In the genomic region with DNA sequence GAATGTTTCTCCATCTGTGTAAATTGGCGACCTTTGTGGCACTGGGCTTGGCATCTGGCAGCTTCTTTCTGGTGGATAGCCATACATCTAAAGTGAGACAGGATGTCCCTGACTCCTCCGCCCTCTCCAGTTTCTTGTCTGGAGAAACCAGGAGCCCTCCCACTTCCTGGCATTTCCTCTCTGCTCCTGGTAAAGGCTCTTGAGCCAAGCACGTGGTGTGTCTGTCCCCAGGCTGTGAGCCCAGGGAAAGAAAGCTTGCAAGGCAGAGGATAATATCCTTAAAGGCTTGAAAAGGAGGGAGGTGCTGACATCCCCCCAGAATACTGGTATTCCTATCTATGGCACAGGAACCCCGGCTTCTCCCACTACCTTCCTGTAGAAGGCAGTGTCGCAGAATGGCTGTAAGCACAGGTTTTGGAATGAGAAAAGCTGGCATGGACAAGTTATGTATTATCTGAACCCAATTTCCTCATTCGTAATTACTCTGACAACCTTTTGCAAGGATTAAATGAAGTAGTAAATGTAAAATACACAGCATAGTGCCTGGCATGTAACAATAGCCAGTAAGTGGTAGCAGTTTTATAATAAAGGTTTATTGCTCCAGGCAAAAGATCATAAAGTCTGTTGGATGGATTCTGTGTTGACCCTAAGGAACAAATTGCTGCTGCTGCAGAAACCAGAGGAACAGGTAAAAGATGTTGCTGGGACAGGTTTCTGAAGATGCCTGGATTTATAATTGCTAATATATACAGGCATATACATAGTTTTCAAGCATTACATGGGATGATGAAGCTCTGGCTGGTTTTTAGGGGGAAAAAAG, we compare ENCODE assay signal across 10 cellular contexts. TPM values are rescaled to one million over a fixed set of nuclear protein-coding genes. Genes with fewer than 3 reads are reported as not detected.
A peak's percentile ranks its signal among the peaks of the same experiment; 100 is the strongest.
DNase-seq lines count a peak whose midpoint lies in the region; TF ChIP-seq lines count a peak whose summit lies in the region.
"Had no signal": no experiment of that assay in that cellular context is flagged by ENCODE, and none has a peak within 500 bp of the region (broad histone marks: within the 10 kb centered on the region; RNA-seq: fewer than 3 reads in every experiment).

No MANE protein-coding gene starts in this region.

- H3K4me1 ChIP-seq in osteoblast (ENCODE audit: insufficient read depth, low read length): peaks cover 4% of the 10 kb centered on the region

- H3K9me3 ChIP-seq in osteoblast (ENCODE audit: low read depth, low read length): no peaks in the 10 kb centered on the region

- H3K27ac Mint-ChIP-seq in activated T-helper 2 cell treated with anti-CD3 and anti-CD28 coated beads, Interferon-gamma antibody, Interleukin-2, Interleukin-4, amounts not matched to agents 10 μg/mL and 5 μg/mL and 100 μg/mL, durations not matched to agents 14 hours and 24 hours and 36 hours: no peak overlapping the region
- H3K27ac Mint-ChIP-seq: CD4-positive, CD25-positive, alpha-beta regulatory T cell had no signal

- H3K36me3 ChIP-seq in osteoblast (ENCODE audit: insufficient read depth, low read length): no peaks in the 10 kb centered on the region

- POLR2A ChIA-PET in GM10248 (lab: Yijun Ruan, JAX): no interaction called here

- H2AFZ ChIP-seq in osteoblast (ENCODE audit: low read length): peak overlapping the region; percentile 56

- no peak overlapping the region for H3K4me2 ChIP-seq in osteoblast (ENCODE audit: insufficient read depth, low read length)

- H3K36me3 Mint-ChIP-seq in activated T-helper 2 cell treated with anti-CD3 and anti-CD28 coated beads, Interferon-gamma antibody, Interleukin-2, Interleukin-4, amounts not matched to agents 10 μg/mL and 5 μg/mL and 100 μg/mL, durations not matched to agents 14 hours and 24 hours and 36 hours (ENCODE audit: low read depth): no peaks in the 10 kb centered on the region
- H3K36me3 Mint-ChIP-seq: CD4-positive, CD25-positive, alpha-beta regulatory T cell had no signal

- H3K4me3 ChIP-seq in AG09309 (ENCODE audit: control insufficient read depth, low read depth, low read length): no peak overlapping the region
- no peak overlapping the region for H3K4me3 ChIP-seq in foreskin fibroblast (ENCODE audit: low read depth in 1 of 2, low read length in 2 of 2)
- H3K4me3 ChIP-seq in osteoblast (ENCODE audit: insufficient read depth, low read length): no peak overlapping the region

- no peak overlapping the region for H3K4me3 Mint-ChIP-seq in activated T-helper 2 cell treated with anti-CD3 and anti-CD28 coated beads, Interferon-gamma antibody, Interleukin-2, Interleukin-4, amounts not matched to agents 10 μg/mL and 5 μg/mL and 100 μg/mL, durations not matched to agents 14 hours and 24 hours and 36 hours (ENCODE audit: low read depth)
- H3K4me3 Mint-ChIP-seq: CD4-positive, CD25-positive, alpha-beta regulatory T cell had no signal

- H3K27ac ChIP-seq in osteoblast (ENCODE audit: low read depth, low read length): no peak overlapping the region

- peaks cover 8% of the 10 kb centered on the region for H3K27me3 Mint-ChIP-seq in activated T-helper 2 cell treated with anti-CD3 and anti-CD28 coated beads, Interferon-gamma antibody, Interleukin-2, Interleukin-4, amounts not matched to agents 10 μg/mL and 5 μg/mL and 100 μg/mL, durations not matched to agents 14 hours and 24 hours and 36 hours (ENCODE audit: low read depth)

- H3K27me3 ChIP-seq in osteoblast (ENCODE audit: insufficient read depth, low read length): no peaks in the 10 kb centered on the region

- no peaks in the 10 kb centered on the region for H3K79me2 ChIP-seq in osteoblast (ENCODE audit: insufficient read depth, low read length)

- intact Hi-C loops in activated T-helper 2 cell treated with anti-CD3 and anti-CD28 coated beads, Interferon-gamma antibody, Interleukin-2, Interleukin-4, amounts not matched to agents 10 μg/mL and 5 μg/mL and 100 μg/mL, durations not matched to agents 14 hours and 24 hours and 36 hours (cut with micrococcal nuclease): no loop called here

- H3K4me1 Mint-ChIP-seq in activated T-helper 2 cell treated with anti-CD3 and anti-CD28 coated beads, Interferon-gamma antibody, Interleukin-2, Interleukin-4, amounts not matched to agents 10 μg/mL and 5 μg/mL and 100 μg/mL, durations not matched to agents 14 hours and 24 hours and 36 hours (ENCODE audit: low read depth): peaks cover 6% of the 10 kb centered on the region
- H3K4me1 Mint-ChIP-seq: CD4-positive, CD25-positive, alpha-beta regulatory T cell had no signal

- H4K20me1 ChIP-seq in osteoblast (ENCODE audit: insufficient read depth, low read length): no peaks in the 10 kb centered on the region

- TF ChIP-seq CTCF in AG09309 (IDR thresholded peaks at IDR 0.05; ENCODE audit: control insufficient read depth, insufficient read depth, low read depth, low read length, missing control alignments) (peak; percentile 14), foreskin fibroblast (IDR thresholded peaks at IDR 0.05; ENCODE audit: low read depth, low read length) (no peak), osteoblast (IDR thresholded peaks at IDR 0.05; ENCODE audit: extremely low read depth, low read depth, low read length) (no peak), GM10248 (IDR thresholded peaks at IDR 0.05; ENCODE audit: control extremely low read depth, extremely low read depth, low read depth, missing control alignments) (no peak)

- CTCF ChIA-PET in GM10248 (lab: Yijun Ruan, JAX): interaction anchor here (1.4 kb wide), 1 partner anchor 11 kb away, joined by 3 read pairs; no protein-coding TSS in a partner anchor

- no peaks in the 10 kb centered on the region for H3K9me3 Mint-ChIP-seq in activated T-helper 2 cell treated with anti-CD3 and anti-CD28 coated beads, Interferon-gamma antibody, Interleukin-2, Interleukin-4, amounts not matched to agents 10 μg/mL and 5 μg/mL and 100 μg/mL, durations not matched to agents 14 hours and 24 hours and 36 hours
- H3K9me3 Mint-ChIP-seq: CD4-positive, CD25-positive, alpha-beta regulatory T cell had no signal

- no peak for DNase-seq in AG09309 (ENCODE audit: low read depth)
- peak; percentile 92 for DNase-seq in RPMI7951 (ENCODE audit: low read depth)
- peak; percentile 43 to 45 for DNase-seq in foreskin fibroblast
- peak; percentile 84 for DNase-seq in osteoblast (ENCODE audit: insufficient read length, low spot score, missing footprints)
- no peak for DNase-seq in activated effector memory CD4-positive, alpha-beta T cell treated with anti-CD3 and anti-CD28 coated beads, Interleukin-2, amount 50 U/mL, for 16 hours
- no peak for DNase-seq in activated T-helper 2 cell treated with anti-CD3 and anti-CD28 coated beads, Interferon-gamma antibody, Interleukin-2, Interleukin-4, amounts not matched to agents 10 μg/mL and 5 μg/mL and 100 μg/mL, durations not matched to agents 14 hours and 24 hours and 36 hours (ENCODE audit: low spot score)
- DNase-seq in NOMO-1 treated with dmso at 0.1 percent for 144 hours (lab: John Stamatoyannopoulos, UW; ENCODE audit: unreplicated experiment): no peak
- DNase-seq in GM10248 (ENCODE audit: extremely low spot score): no peak
- DNase-seq: activated gamma-delta T cell treated with Interleukin-2 at 50 U/mL for 16 hours; CD4-positive, CD25-positive, alpha-beta regulatory T cell had no signal

RNA-seq across cellular contexts. Expression of gene ACSL5, which starts 11.8 kb away (rescaled TPM):
- 18.5 TPM in 2 replicates for total RNA-seq in RPMI7951 (2014; rRNA removed; shearing (Covaris generic))
- total RNA-seq in osteoblast: 5.1 and 8.0 TPM in 2 replicates
- 39.7 and 45.9 TPM in 2 replicates for total RNA-seq in activated T-helper 2 cell treated with anti-CD3 and anti-CD28 coated beads, Interferon-gamma antibody, Interleukin-2, Interleukin-4, amounts not matched to agents 10 μg/mL and 5 μg/mL and 100 μg/mL, durations not matched to agents 14 hours and 24 hours and 36 hours

Comparison
In these comparisons a context has a peak if more than half of its experiments do, and no peak if none do; other contexts are left out.
1. DNase-seq: peak in RPMI7951 (single experiment), foreskin fibroblast (2 of 2) and osteoblast (single experiment); none in AG09309 (single experiment), activated effector memory CD4-positive, alpha-beta T cell treated with anti-CD3 and anti-CD28 coated beads, Interleukin-2, amount 50 U/mL, for 16 hours (single experiment), activated T-helper 2 cell treated with anti-CD3 and anti-CD28 coated beads, Interferon-gamma antibody, Interleukin-2, Interleukin-4, amounts not matched to agents 10 μg/mL and 5 μg/mL and 100 μg/mL, durations not matched to agents 14 hours and 24 hours and 36 hours (single experiment), NOMO-1 treated with dmso at 0.1 percent for 144 hours (single experiment) and GM10248 (single experiment).